In genomic region chr19:2382530-2383222, GRCh38 we compare ENCODE assay signal across 25 cellular contexts. TPM values are rescaled to one million over a fixed set of nuclear protein-coding genes. Genes with fewer than 3 reads are reported as not detected.
"Had no signal": no experiment of that assay in that cellular context is flagged by ENCODE, and none has a peak within 500 bp of the region (broad histone marks: within the 10 kb centered on the region; RNA-seq: fewer than 3 reads in every experiment).

No MANE protein-coding gene starts in this region.

- H3K9me3 ChIP-seq: mucosa of descending colon, prostate gland had no signal

- H3K27ac Mint-ChIP-seq: activated CD4-positive, alpha-beta T cell treated with anti-CD3 and anti-CD28 coated beads, Interleukin-2, amount 10 ng/mL, durations not matched to agents 24 days and 14 days; naive thymus-derived CD4-positive, alpha-beta T cell had no signal

- ATAC-seq: gastroesophageal sphincter; heart right ventricle; mucosa of descending colon; naive thymus-derived CD4-positive, alpha-beta T cell; stimulated activated naive CD8-positive, alpha-beta T cell treated with anti-CD3 and anti-CD28 coated beads, Interleukin-15, Interleukin-2, amounts not matched to agents 100 U/mL and 50 U/mL, for 24 hours had no signal

- H3K36me3 ChIP-seq: ascending aorta, breast epithelium, esophagus muscularis mucosa, gastroesophageal sphincter, heart right ventricle, left ventricle myocardium inferior, prostate gland, right atrium auricular region, tibial artery had no signal

- H3K4me3 Mint-ChIP-seq: activated CD4-positive, alpha-beta T cell treated with anti-CD3 and anti-CD28 coated beads, Interleukin-2, amount 10 ng/mL, durations not matched to agents 24 days and 14 days; naive thymus-derived CD4-positive, alpha-beta T cell had no signal

- H3K27me3 ChIP-seq: ascending aorta, breast epithelium, right atrium auricular region had no signal

- H3K4me3 ChIP-seq: ascending aorta, breast epithelium, esophagus muscularis mucosa, gastroesophageal sphincter, heart right ventricle, left ventricle myocardium inferior, mucosa of descending colon, prostate gland, right atrium auricular region, tibial artery had no signal

- H3K4me1 ChIP-seq: ascending aorta, breast epithelium, prostate gland had no signal

- H3K27ac ChIP-seq: ascending aorta, breast epithelium, esophagus muscularis mucosa, gastroesophageal sphincter, heart right ventricle, left ventricle myocardium inferior, prostate gland, right atrium auricular region, tibial artery had no signal

- H3K4me1 Mint-ChIP-seq: activated CD4-positive, alpha-beta T cell treated with anti-CD3 and anti-CD28 coated beads, Interleukin-2, amount 10 ng/mL, durations not matched to agents 24 days and 14 days had no signal

- DNase-seq: activated CD4-positive, alpha-beta T cell treated with anti-CD3 and anti-CD28 coated beads, Interleukin-2, amount 10 ng/mL, durations not matched to agents 24 days and 14 days; activated CD8-positive, alpha-beta memory T cell treated with anti-CD3 and anti-CD28 coated beads, Interleukin-2, amount 50 U/mL, for 48 hours; activated effector memory CD4-positive, alpha-beta T cell treated with Interleukin-2 at 50 U/mL for 16 hours; activated naive CD4-positive, alpha-beta T cell treated with anti-CD3 and anti-CD28 coated beads, Interleukin-2, amount 50 U/mL, for 16 hours; activated T-cell treated with anti-CD3 and anti-CD28 coated beads, Interleukin-2, amount 50 U/mL, for 48 hours; cerebellar nuclear complex; cortex of kidney; effector CD4-positive, alpha-beta T cell; heart right ventricle; kidney glomerular epithelial cell; left ventricle myocardium inferior; mucosa of descending colon; naive thymus-derived CD4-positive, alpha-beta T cell; stimulated activated CD4-positive, alpha-beta T cell treated with anti-CD3 and anti-CD28 coated beads, Interleukin-2, amount 100 ng/mL, for 24 hours; stimulated activated naive CD8-positive, alpha-beta T cell treated with anti-CD3 and anti-CD28 coated beads, Interleukin-15, Interleukin-2, amounts not matched to agents 100 U/mL and 50 U/mL, for 24 hours; substantia nigra; T1000; tibial artery had no signal

- FAIRE-seq: urothelium cell line had no signal

RNA-seq across cellular contexts. Expression of gene TMPRSS9, which starts 22.6 kb away (rescaled TPM):
- total RNA-seq: activated CD4-positive, alpha-beta T cell treated with anti-CD3 and anti-CD28 coated beads, Interleukin-2, amount 10 ng/mL, durations not matched to agents 24 days and 14 days; ascending aorta; heart right ventricle; left ventricle myocardium inferior; naive thymus-derived CD4-positive, alpha-beta T cell; right atrium auricular region had no signal
- polyA plus RNA-seq: naive thymus-derived CD4-positive, alpha-beta T cell had no signal
